Comparison of ENCODE assay signal across 8 cellular contexts in genomic region chr10:7258948-7259523, GRCh38.
DNase-seq lines count a peak whose midpoint lies in the region; FAIRE-seq and TF ChIP-seq lines count a peak whose summit lies in the region.

No MANE protein-coding gene starts in this region.

- no peak overlapping the region for H2BK5ac ChIP-seq in H9 (ENCODE audit: insufficient read length, low read length)

- H3K4me1 ChIP-seq in small intestine (ENCODE audit: control insufficient read depth in 2 of 2, insufficient read depth in 1 of 2, low read depth in 1 of 2, low read length in 1 of 2) (no peaks in the 10 kb centered on the region), H9 (ENCODE audit: insufficient read depth, low read length) (no peaks in the 10 kb centered on the region)

- no peak overlapping the region for H3K23ac ChIP-seq in H9 (ENCODE audit: insufficient read length, low read depth, low read length)

- no peak overlapping the region for H3K4me3 Mint-ChIP-seq in H9

- no peak overlapping the region for H3K56ac ChIP-seq in H9 (ENCODE audit: insufficient read length, low read depth, low read length)

- H3K23me2 ChIP-seq in H9 (ENCODE audit: insufficient read length, low read depth, low read length, poor library complexity, severe bottlenecking), result no peaks in the 10 kb centered on the region

- no peaks in the 10 kb centered on the region for H3K79me1 ChIP-seq in H9 (ENCODE audit: insufficient read depth, low read depth, low read length, poor library complexity, severe bottlenecking)

- no peaks in the 10 kb centered on the region for H4K20me1 ChIP-seq in H9 (ENCODE audit: control insufficient read depth, insufficient read depth, insufficient read length)

- no peak for TF ChIP-seq CTCF in H9 (conservative IDR thresholded peaks at IDR 0.05)

- no peak overlapping the region for H3K4me3 ChIP-seq in small intestine (ENCODE audit: low read depth in 1 of 2, low read length in 2 of 2)

- peak overlapping the region; percentile 46 for H3K27ac ChIP-seq in KOPT-K1 (ENCODE audit: low read depth, low read length, poor library complexity, severe bottlenecking)
- no peak overlapping the region for H3K27ac ChIP-seq in small intestine (ENCODE audit: low read depth in 1 of 2, low read length in 1 of 2)
- H3K27ac ChIP-seq in H9 (ENCODE audit: insufficient read length, low read depth, low read length), result no peak overlapping the region

- peak; percentile 32 for DNase-seq in GM19238 (ENCODE audit: insufficient read length, low spot score)
- DNase-seq in activated T-cell treated with anti-CD3 and anti-CD28 coated beads for 48 hours (ENCODE audit: low read depth), result peak; percentile 47
- peak; percentile 61 for DNase-seq in small intestine
- no peak for DNase-seq in H9
- no peak for DNase-seq in NCI-H1417 treated with DMSO at 0.1 percent for 48 hours (lab: John Stamatoyannopoulos, UW)
- DNase-seq in hepatic stellate cell (ENCODE audit: low spot score), result no peak
- DNase-seq in NCI-H774 (lab: John Stamatoyannopoulos, UW), result no peak

- no peak overlapping the region; a peak in 1 of 7 replicates for H3K27ac Mint-ChIP-seq in H9

- no peak overlapping the region for H4K5ac ChIP-seq in H9 (ENCODE audit: insufficient read length, low read depth, low read length)

- no peaks in the 10 kb centered on the region for H3K27me3 Mint-ChIP-seq in H9 (ENCODE audit: low read depth)

- H3K36me3 Mint-ChIP-seq in H9 (ENCODE audit: insufficient read depth in 1 of 3, low read depth in 3 of 3), result peaks cover 0 to 5% (median 0%) of the 10 kb centered on the region in 3 experiments; a peak in 1 of 7 replicates

- H3K4me1 Mint-ChIP-seq in H9, result peaks cover 2 to 3% of the 10 kb centered on the region in 2 experiments; a peak in 3 of 4 replicates

- no peak overlapping the region for H3T11ph ChIP-seq in H9 (ENCODE audit: low read length)

- H3K36me3 ChIP-seq in KOPT-K1 (ENCODE audit: insufficient read depth, low read length) (peaks cover 22% of the 10 kb centered on the region), small intestine (ENCODE audit: control insufficient read depth in 2 of 2, insufficient read depth in 2 of 2, low read length in 2 of 2) (no peaks in the 10 kb centered on the region)

- H2AFZ ChIP-seq in H9 (ENCODE audit: low read length), result no peak overlapping the region

- H2AK5ac ChIP-seq in H9 (ENCODE audit: insufficient read length, low read length), result no peak overlapping the region

- H4K8ac ChIP-seq in H9 (replicated peaks; ENCODE audit: insufficient read length, low read depth, low read length), result no peak overlapping the region

- no peak overlapping the region for H3K14ac ChIP-seq in H9 (ENCODE audit: insufficient read depth, low read length)

- no peak overlapping the region for H3K4me2 ChIP-seq in H9 (ENCODE audit: insufficient read depth, insufficient read length, low read length)

- no peak overlapping the region for H2BK20ac ChIP-seq in H9 (ENCODE audit: low read depth, low read length, poor library complexity, severe bottlenecking)

- WGBS in small intestine, 3 donors, result 44 to 59% (median 50%) methylated on average over 8 of the region's 8 CpGs
- no CpG with 5 or more reads among the region's 8 CpGs for WGBS in H9 (ENCODE audit: extremely low coverage, insufficient read length, low lambda C conversion rate)

- no peak overlapping the region for H2BK15ac ChIP-seq in H9 (ENCODE audit: low read depth, low read length)

- H2BK120ac ChIP-seq in H9 (ENCODE audit: low read depth, low read length, poor library complexity, severe bottlenecking), result no peak overlapping the region

- no peak overlapping the region for H3K18ac ChIP-seq in H9 (ENCODE audit: insufficient read length, low read depth, low read length)

- no peaks in the 10 kb centered on the region for H3K27me3 ChIP-seq in small intestine (ENCODE audit: control insufficient read depth in 2 of 2, insufficient read depth in 2 of 2, low read length in 2 of 2)
- H3K27me3 ChIP-seq in H9 (ENCODE audit: insufficient read depth, low read length), result no peaks in the 10 kb centered on the region

- no peak overlapping the region for H4K91ac ChIP-seq in H9 (ENCODE audit: insufficient read length, low read depth, low read length)

- H3K79me2 ChIP-seq in H9 (ENCODE audit: insufficient read depth, low read length), result no peaks in the 10 kb centered on the region

- no peak overlapping the region for H2BK12ac ChIP-seq in H9 (ENCODE audit: insufficient read length, low read depth, low read length)

- no peak for FAIRE-seq in small intestine (lab: Jason Lieb, UNC)

- H3K9me3 ChIP-seq in KOPT-K1 (ENCODE audit: insufficient read depth, low read length, poor library complexity, severe bottlenecking) (no peaks in the 10 kb centered on the region), small intestine (ENCODE audit: control insufficient read depth, low read depth) (no peaks in the 10 kb centered on the region), H9 (ENCODE audit: control insufficient read depth, low read depth, low read length) (no peaks in the 10 kb centered on the region)

- H3K4ac ChIP-seq in H9 (ENCODE audit: low read depth, low read length), result no peak overlapping the region

- H3K9me3 Mint-ChIP-seq in H9, result no peaks in the 10 kb centered on the region

- no peak overlapping the region for H3K9ac ChIP-seq in H9 (ENCODE audit: extremely low read depth, insufficient read length, low read length)

Comparison
In these comparisons a context has a peak if more than half of its experiments do, and no peak if none do; other contexts are left out.
1. DNase-seq: peak in GM19238 (single experiment), activated T-cell treated with anti-CD3 and anti-CD28 coated beads for 48 hours (single experiment) and small intestine (single experiment); none in H9 (single experiment), NCI-H1417 treated with DMSO at 0.1 percent for 48 hours (single experiment), hepatic stellate cell (single experiment) and NCI-H774 (single experiment).